ENCODE assay signal across 8 cellular contexts in genomic region chr1:3796215-3797193, GRCh38. TPM values are rescaled to one million over a fixed set of nuclear protein-coding genes. Genes with fewer than 3 reads are reported as not detected.
DNase-seq lines count a peak whose midpoint lies in the region; ATAC-seq and TF ChIP-seq lines count a peak whose summit lies in the region.

TSS of gene LRRC47 (minus strand) at chr1:3796498. CDS start at chr1:3796476, 22 bp downstream.

- peak; percentile 97 for ATAC-seq in HG02798 (IDR thresholded peaks at IDR 0.05; ENCODE audit: poor library complexity, unreplicated experiment)

- H3K27me3 ChIP-seq in left ventricle myocardium inferior (ENCODE audit: low read depth) (peaks cover 13% of the 10 kb centered on the region), prostate gland (replicated peaks; ENCODE audit: insufficient read depth) (no peaks in the 10 kb centered on the region)

- H3K4me1 ChIP-seq in left ventricle myocardium inferior (peaks cover 53% of the 10 kb centered on the region), prostate gland (replicated peaks) (peaks cover 17% of the 10 kb centered on the region)

- H3K36me3 ChIP-seq in left ventricle myocardium inferior = peaks cover 6% of the 10 kb centered on the region
- H3K36me3 ChIP-seq in prostate gland = no peaks in the 10 kb centered on the region

- H3K9me3 ChIP-seq in left ventricle myocardium inferior (replicated peaks) = no peaks in the 10 kb centered on the region
- no peaks in the 10 kb centered on the region for H3K9me3 ChIP-seq in prostate gland

- peak; percentile 46 for TF ChIP-seq POLR2A in prostate gland (IDR thresholded peaks at IDR 0.05)

- DNase-seq in GM13976 (ENCODE audit: low spot score) = peak; percentile 98
- DNase-seq in NCI-H146 treated with DMSO at 0.1 percent for 48 hours (lab: John Stamatoyannopoulos, UW; ENCODE audit: unreplicated experiment) = peak; percentile 62
- peak; percentile 84 to 96 (median 90) for DNase-seq in T-helper 2 cell
- DNase-seq in amygdala (lab: John Stamatoyannopoulos, UW) = peak; percentile 69 to 97 (median 92)
- peak; percentile 97 for DNase-seq in left ventricle myocardium inferior
- DNase-seq in prostate gland (ENCODE audit: low spot score) = peak; percentile 91
- peak; percentile 94 for DNase-seq in ureter (ENCODE audit: low spot score)

- H3K27ac ChIP-seq in left ventricle myocardium inferior (replicated peaks) (peak within 1 kb of the TSS; percentile 89), prostate gland (peak within 1 kb of the TSS; percentile 28 to 44)

- intact Hi-C loops in left ventricle myocardium inferior (cut with micrococcal nuclease) (no loop called here), prostate gland (cut with DNase I) (no loop called here)

- 5% methylated on average over 35 of the region's 63 CpGs for WGBS in prostate gland

- H3K4me3 ChIP-seq in left ventricle myocardium inferior (peak within 1 kb of the TSS; percentile 84), prostate gland (peak within 1 kb of the TSS; percentile 85 to 93)

- no peak for TF ChIP-seq CTCF in GM13976 (IDR thresholded peaks at IDR 0.05; ENCODE audit: borderline replicate concordance, control extremely low read depth, extremely low read depth, insufficient read depth, missing control alignments)
- peak; percentile 42 for TF ChIP-seq CTCF in left ventricle myocardium inferior (IDR thresholded peaks at IDR 0.05; ENCODE audit: borderline replicate concordance)
- TF ChIP-seq CTCF in prostate gland (IDR thresholded peaks at IDR 0.05) = peak in 3 of 4 experiments; percentile 19 to 52 (median 38)

- in situ Hi-C loops in GM13976 (cut with MboI; ENCODE audit: low sequenced_read_pairs, unreplicated experiment) = no loop called here

RNA-seq across cellular contexts. Expression of gene LRRC47, which starts in this region (rescaled TPM):
- total RNA-seq in left ventricle myocardium inferior (58.2 TPM), prostate gland (10 to 100 TPM; 42.4 to 53.8 TPM), ureter (54.0 TPM)

Comparison
In these comparisons a context has a peak if more than half of its experiments do, and no peak if none do; other contexts are left out.
1. Peak in every context shown above with its lines: DNase-seq, ATAC-seq, H3K4me3 ChIP-seq and H3K27ac ChIP-seq.